Comparison of ENCODE assay signal across 1 cellular context in genomic region chr19:46487802-46488445, GRCh38.
A peak's percentile ranks its signal among the peaks of the same experiment; 100 is the strongest.
TF ChIP-seq lines count a peak whose summit lies in the region.

No MANE protein-coding gene starts in this region.

TF ChIP-seq in HepG2, 621 proteins besides CTCF, POLR2A, EP300 and RAD21 (continued from another document):
- TF ChIP-seq E2F5 (CRISPR knock-in tag; conservative IDR thresholded peaks at IDR 0.05): no peak
- no peak for TF ChIP-seq MEF2D (CRISPR knock-in tag; IDR thresholded peaks at IDR 0.05)
- TF ChIP-seq MYC (CRISPR knock-in tag; IDR thresholded peaks at IDR 0.05; ENCODE audit: borderline replicate concordance): no peak
- peak; percentile 61 for TF ChIP-seq ZNF768 (CRISPR knock-in tag; IDR thresholded peaks at IDR 0.05)
- peak; percentile 82; the same call in 1 of the 2 replicates for TF ChIP-seq HNF1B (CRISPR knock-in tag; IDR thresholded peaks at IDR 0.05)
- no peak for TF ChIP-seq POGZ (CRISPR knock-in tag; IDR thresholded peaks at IDR 0.05)
- TF ChIP-seq SAP130 (CRISPR knock-in tag; IDR thresholded peaks at IDR 0.05; ENCODE audit: low read depth): 0 out of 2 replicates have a peak, but pooled peaks have one; percentile 25
- TF ChIP-seq THAP11 (CRISPR knock-in tag; IDR thresholded peaks at IDR 0.05): no peak
- peak; percentile 60; the same call in 1 of the 2 replicates for TF ChIP-seq ZBTB38 (CRISPR knock-in tag; IDR thresholded peaks at IDR 0.05)
- TF ChIP-seq ZNF572 (CRISPR knock-in tag; IDR thresholded peaks at IDR 0.05): 0 out of 2 replicates have a peak, but pooled peaks have one; percentile 34
- TF ChIP-seq, protein P1, sequence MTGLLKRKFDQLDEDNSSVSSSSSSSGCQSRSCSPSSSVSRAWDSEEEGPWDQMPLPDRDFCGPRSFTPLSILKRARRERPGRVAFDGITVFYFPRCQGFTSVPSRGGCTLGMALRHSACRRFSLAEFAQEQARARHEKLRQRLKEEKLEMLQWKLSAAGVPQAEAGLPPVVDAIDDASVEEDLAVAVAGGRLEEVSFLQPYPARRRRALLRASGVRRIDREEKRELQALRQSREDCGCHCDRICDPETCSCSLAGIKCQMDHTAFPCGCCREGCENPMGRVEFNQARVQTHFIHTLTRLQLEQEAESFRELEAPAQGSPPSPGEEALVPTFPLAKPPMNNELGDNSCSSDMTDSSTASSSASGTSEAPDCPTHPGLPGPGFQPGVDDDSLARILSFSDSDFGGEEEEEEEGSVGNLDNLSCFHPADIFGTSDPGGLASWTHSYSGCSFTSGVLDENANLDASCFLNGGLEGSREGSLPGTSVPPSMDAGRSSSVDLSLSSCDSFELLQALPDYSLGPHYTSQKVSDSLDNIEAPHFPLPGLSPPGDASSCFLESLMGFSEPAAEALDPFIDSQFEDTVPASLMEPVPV (CRISPR knock-in tag; IDR thresholded peaks at IDR 0.05): no peak
- TF ChIP-seq ZBTB7B (CRISPR knock-in tag; IDR thresholded peaks at IDR 0.05): peak; percentile 28; the same call in 1 of the 2 replicates
- peak; percentile 59; the same call in 1 of the 2 replicates for TF ChIP-seq ZNF556 (CRISPR knock-in tag; IDR thresholded peaks at IDR 0.05; ENCODE audit: borderline replicate concordance)
- no peak for TF ChIP-seq ZSCAN31 (CRISPR knock-in tag; IDR thresholded peaks at IDR 0.05; ENCODE audit: low read depth)
- peak; percentile 98 for TF ChIP-seq STAG1 (CRISPR knock-in tag; IDR thresholded peaks at IDR 0.05)
- no peak for TF ChIP-seq PHF21A (CRISPR knock-in tag; IDR thresholded peaks at IDR 0.05)
- no peak for TF ChIP-seq ZNF205 (CRISPR knock-in tag; IDR thresholded peaks at IDR 0.05)
- TF ChIP-seq, protein P2, sequence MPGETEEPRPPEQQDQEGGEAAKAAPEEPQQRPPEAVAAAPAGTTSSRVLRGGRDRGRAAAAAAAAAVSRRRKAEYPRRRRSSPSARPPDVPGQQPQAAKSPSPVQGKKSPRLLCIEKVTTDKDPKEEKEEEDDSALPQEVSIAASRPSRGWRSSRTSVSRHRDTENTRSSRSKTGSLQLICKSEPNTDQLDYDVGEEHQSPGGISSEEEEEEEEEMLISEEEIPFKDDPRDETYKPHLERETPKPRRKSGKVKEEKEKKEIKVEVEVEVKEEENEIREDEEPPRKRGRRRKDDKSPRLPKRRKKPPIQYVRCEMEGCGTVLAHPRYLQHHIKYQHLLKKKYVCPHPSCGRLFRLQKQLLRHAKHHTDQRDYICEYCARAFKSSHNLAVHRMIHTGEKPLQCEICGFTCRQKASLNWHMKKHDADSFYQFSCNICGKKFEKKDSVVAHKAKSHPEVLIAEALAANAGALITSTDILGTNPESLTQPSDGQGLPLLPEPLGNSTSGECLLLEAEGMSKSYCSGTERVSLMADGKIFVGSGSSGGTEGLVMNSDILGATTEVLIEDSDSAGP (CRISPR knock-in tag; IDR thresholded peaks at IDR 0.05; ENCODE audit: borderline replicate concordance): peak; percentile 97
- TF ChIP-seq LCORL (IDR thresholded peaks at IDR 0.05): no peak
- TF ChIP-seq LCORL (CRISPR knock-in tag; IDR thresholded peaks at IDR 0.05): peak; percentile 36; the same call in 1 of the 2 replicates
- no peak for TF ChIP-seq GZF1 (CRISPR knock-in tag; IDR thresholded peaks at IDR 0.05)
- no peak for TF ChIP-seq ZNF652 (CRISPR knock-in tag; IDR thresholded peaks at IDR 0.05; ENCODE audit: borderline replicate concordance, low read depth)
- TF ChIP-seq NONO (IDR thresholded peaks at IDR 0.05): no peak
- 0 out of 2 replicates have a peak, but pooled peaks have one; percentile 39 for TF ChIP-seq NONO (CRISPR knock-in tag; conservative IDR thresholded peaks at IDR 0.05)
- TF ChIP-seq ETV6 (CRISPR knock-in tag; conservative IDR thresholded peaks at IDR 0.05): no peak
- TF ChIP-seq, protein P3, sequence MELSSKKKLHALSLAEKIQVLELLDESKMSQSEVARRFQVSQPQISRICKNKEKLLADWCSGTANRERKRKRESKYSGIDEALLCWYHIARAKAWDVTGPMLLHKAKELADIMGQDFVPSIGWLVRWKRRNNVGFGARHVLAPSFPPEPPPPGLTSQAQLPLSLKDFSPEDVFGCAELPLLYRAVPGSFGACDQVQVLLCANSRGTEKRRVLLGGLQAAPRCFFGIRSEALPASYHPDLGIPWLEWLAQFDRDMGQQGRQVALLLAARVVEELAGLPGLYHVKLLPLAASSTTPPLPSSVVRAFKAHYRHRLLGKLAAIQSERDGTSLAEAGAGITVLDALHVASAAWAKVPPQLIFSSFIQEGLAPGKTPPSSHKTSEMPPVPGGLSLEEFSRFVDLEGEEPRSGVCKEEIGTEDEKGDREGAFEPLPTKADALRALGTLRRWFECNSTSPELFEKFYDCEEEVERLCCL (CRISPR knock-in tag; IDR thresholded peaks at IDR 0.05; ENCODE audit: borderline replicate concordance): no peak
- TF ChIP-seq PAX8 (CRISPR knock-in tag; IDR thresholded peaks at IDR 0.05; ENCODE audit: borderline replicate concordance): peak; percentile 76; the same call in 1 of the 2 replicates
- TF ChIP-seq MAZ (IDR thresholded peaks at IDR 0.05; ENCODE audit: borderline replicate concordance, low read depth, low read length): no peak
- TF ChIP-seq MAZ (CRISPR knock-in tag; IDR thresholded peaks at IDR 0.05; ENCODE audit: low read depth): peak; percentile 50; the same call in 1 of the 2 replicates
- no peak for TF ChIP-seq ZNF614 (CRISPR knock-in tag; IDR thresholded peaks at IDR 0.05; ENCODE audit: borderline replicate concordance)
- peak; percentile 30; the same call in 1 of the 2 replicates for TF ChIP-seq ZNF687 (CRISPR knock-in tag; IDR thresholded peaks at IDR 0.05)
- no peak for TF ChIP-seq ZNF136 (CRISPR knock-in tag; IDR thresholded peaks at IDR 0.05; ENCODE audit: low read depth)
- TF ChIP-seq RELA (CRISPR knock-in tag; IDR thresholded peaks at IDR 0.05): no peak
- peak; percentile 77 for TF ChIP-seq ZNF501 (CRISPR knock-in tag; IDR thresholded peaks at IDR 0.05)
- TF ChIP-seq, protein P4, sequence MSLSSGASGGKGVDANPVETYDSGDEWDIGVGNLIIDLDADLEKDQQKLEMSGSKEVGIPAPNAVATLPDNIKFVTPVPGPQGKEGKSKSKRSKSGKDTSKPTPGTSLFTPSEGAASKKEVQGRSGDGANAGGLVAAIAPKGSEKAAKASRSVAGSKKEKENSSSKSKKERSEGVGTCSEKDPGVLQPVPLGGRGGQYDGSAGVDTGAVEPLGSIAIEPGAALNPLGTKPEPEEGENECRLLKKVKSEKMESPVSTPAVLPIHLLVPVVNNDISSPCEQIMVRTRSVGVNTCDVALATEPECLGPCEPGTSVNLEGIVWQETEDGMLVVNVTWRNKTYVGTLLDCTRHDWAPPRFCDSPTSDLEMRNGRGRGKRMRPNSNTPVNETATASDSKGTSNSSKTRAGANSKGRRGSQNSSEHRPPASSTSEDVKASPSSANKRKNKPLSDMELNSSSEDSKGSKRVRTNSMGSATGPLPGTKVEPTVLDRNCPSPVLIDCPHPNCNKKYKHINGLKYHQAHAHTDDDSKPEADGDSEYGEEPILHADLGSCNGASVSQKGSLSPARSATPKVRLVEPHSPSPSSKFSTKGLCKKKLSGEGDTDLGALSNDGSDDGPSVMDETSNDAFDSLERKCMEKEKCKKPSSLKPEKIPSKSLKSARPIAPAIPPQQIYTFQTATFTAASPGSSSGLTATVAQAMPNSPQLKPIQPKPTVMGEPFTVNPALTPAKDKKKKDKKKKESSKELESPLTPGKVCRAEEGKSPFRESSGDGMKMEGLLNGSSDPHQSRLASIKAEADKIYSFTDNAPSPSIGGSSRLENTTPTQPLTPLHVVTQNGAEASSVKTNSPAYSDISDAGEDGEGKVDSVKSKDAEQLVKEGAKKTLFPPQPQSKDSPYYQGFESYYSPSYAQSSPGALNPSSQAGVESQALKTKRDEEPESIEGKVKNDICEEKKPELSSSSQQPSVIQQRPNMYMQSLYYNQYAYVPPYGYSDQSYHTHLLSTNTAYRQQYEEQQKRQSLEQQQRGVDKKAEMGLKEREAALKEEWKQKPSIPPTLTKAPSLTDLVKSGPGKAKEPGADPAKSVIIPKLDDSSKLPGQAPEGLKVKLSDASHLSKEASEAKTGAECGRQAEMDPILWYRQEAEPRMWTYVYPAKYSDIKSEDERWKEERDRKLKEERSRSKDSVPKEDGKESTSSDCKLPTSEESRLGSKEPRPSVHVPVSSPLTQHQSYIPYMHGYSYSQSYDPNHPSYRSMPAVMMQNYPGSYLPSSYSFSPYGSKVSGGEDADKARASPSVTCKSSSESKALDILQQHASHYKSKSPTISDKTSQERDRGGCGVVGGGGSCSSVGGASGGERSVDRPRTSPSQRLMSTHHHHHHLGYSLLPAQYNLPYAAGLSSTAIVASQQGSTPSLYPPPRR (CRISPR knock-in tag; IDR thresholded peaks at IDR 0.05; ENCODE audit: borderline replicate concordance): no peak
- TF ChIP-seq MTERF4 (CRISPR knock-in tag; IDR thresholded peaks at IDR 0.05): 0 out of 2 replicates have a peak, but pooled peaks have one; percentile 20
- TF ChIP-seq SOX6 (IDR thresholded peaks at IDR 0.05): no peak
- TF ChIP-seq SOX6 (CRISPR knock-in tag; IDR thresholded peaks at IDR 0.05): peak; percentile 36; the same call in 1 of the 2 replicates
- TF ChIP-seq, protein P5, sequence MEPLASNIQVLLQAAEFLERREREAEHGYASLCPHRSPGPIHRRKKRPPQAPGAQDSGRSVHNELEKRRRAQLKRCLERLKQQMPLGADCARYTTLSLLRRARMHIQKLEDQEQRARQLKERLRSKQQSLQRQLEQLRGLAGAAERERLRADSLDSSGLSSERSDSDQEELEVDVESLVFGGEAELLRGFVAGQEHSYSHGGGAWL (CRISPR knock-in tag; IDR thresholded peaks at IDR 0.05): no peak
- TF ChIP-seq, protein P6, sequence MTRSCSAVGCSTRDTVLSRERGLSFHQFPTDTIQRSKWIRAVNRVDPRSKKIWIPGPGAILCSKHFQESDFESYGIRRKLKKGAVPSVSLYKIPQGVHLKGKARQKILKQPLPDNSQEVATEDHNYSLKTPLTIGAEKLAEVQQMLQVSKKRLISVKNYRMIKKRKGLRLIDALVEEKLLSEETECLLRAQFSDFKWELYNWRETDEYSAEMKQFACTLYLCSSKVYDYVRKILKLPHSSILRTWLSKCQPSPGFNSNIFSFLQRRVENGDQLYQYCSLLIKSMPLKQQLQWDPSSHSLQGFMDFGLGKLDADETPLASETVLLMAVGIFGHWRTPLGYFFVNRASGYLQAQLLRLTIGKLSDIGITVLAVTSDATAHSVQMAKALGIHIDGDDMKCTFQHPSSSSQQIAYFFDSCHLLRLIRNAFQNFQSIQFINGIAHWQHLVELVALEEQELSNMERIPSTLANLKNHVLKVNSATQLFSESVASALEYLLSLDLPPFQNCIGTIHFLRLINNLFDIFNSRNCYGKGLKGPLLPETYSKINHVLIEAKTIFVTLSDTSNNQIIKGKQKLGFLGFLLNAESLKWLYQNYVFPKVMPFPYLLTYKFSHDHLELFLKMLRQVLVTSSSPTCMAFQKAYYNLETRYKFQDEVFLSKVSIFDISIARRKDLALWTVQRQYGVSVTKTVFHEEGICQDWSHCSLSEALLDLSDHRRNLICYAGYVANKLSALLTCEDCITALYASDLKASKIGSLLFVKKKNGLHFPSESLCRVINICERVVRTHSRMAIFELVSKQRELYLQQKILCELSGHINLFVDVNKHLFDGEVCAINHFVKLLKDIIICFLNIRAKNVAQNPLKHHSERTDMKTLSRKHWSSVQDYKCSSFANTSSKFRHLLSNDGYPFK (CRISPR knock-in tag; IDR thresholded peaks at IDR 0.05; ENCODE audit: borderline replicate concordance): peak; percentile 16; the same call in 1 of the 2 replicates
- TF ChIP-seq KDM2A (CRISPR knock-in tag; IDR thresholded peaks at IDR 0.05; ENCODE audit: borderline replicate concordance, low read depth): peak; percentile 58
- no peak for TF ChIP-seq ZNF674 (CRISPR knock-in tag; IDR thresholded peaks at IDR 0.05; ENCODE audit: low read depth)
